1 cellular context compared by ENCODE assay signal in genomic region chr18:77132369-77133050, GRCh38.
TF ChIP-seq lines count a peak whose summit lies in the region.

TSS of gene MBP (minus strand) at chr18:77132783. CDS start at chr18:77105261, 27,522 bp downstream.

TF ChIP-seq in HEK293, 187 proteins besides CTCF, POLR2A, EP300 and RAD21 (continued from another document):
- TF ChIP-seq TSHZ1 (tag by site-specific recombination; IDR thresholded peaks at IDR 0.05; ENCODE audit: borderline replicate concordance), result no peak
- no peak for TF ChIP-seq ZBTB44 (tag by site-specific recombination; IDR thresholded peaks at IDR 0.05)
- TF ChIP-seq ZNF629 (tag by site-specific recombination; IDR thresholded peaks at IDR 0.05), result no peak
- 0 out of 2 replicates have a peak, but pooled peaks have one; percentile 24 for TF ChIP-seq ZNF341 (tag by site-specific recombination; IDR thresholded peaks at IDR 0.05; ENCODE audit: low read depth)
- no peak for TF ChIP-seq ZNF24 (tag by site-specific recombination; IDR thresholded peaks at IDR 0.05)
- TF ChIP-seq ZNF121 (tag by site-specific recombination; IDR thresholded peaks at IDR 0.05), result peak; percentile 92
- no peak for TF ChIP-seq ZNF292 (tag by site-specific recombination; IDR thresholded peaks at IDR 0.05; ENCODE audit: borderline replicate concordance, low read depth)
- TF ChIP-seq ELK4 (IDR thresholded peaks at IDR 0.05; ENCODE audit: borderline replicate concordance, low read depth, low read length), result no peak
- peak; percentile 2; the same call in 1 of the 2 replicates for TF ChIP-seq ZBTB8A (tag by site-specific recombination; IDR thresholded peaks at IDR 0.05)
- no peak for TF ChIP-seq EGR2 (tag by site-specific recombination; IDR thresholded peaks at IDR 0.05; ENCODE audit: low read depth)
- no peak for TF ChIP-seq ZNF792 (tag by site-specific recombination; IDR thresholded peaks at IDR 0.05)
- TF ChIP-seq ZNF544 (tag by site-specific recombination; IDR thresholded peaks at IDR 0.05), result no peak
- peak; percentile 46; the same call in 1 of the 2 replicates for TF ChIP-seq ZNF335 (tag by site-specific recombination; conservative IDR thresholded peaks at IDR 0.05)
- TF ChIP-seq ZNF843 (tag by site-specific recombination; IDR thresholded peaks at IDR 0.05), result no peak
- TF ChIP-seq ZNF777 (tag by site-specific recombination; IDR thresholded peaks at IDR 0.05; ENCODE audit: borderline replicate concordance), result 0 out of 2 replicates have a peak, but pooled peaks have one; percentile 6
- peak; percentile 44; the same call in 1 of the 2 replicates for TF ChIP-seq ZNF768 (tag by site-specific recombination; IDR thresholded peaks at IDR 0.05)
TF ChIP-seq in HEK293: peak in this region for 9.
